Comparison of ENCODE assay signal across 33 cellular contexts in genomic region chr3:90099493-90099892, GRCh38.
DNase-seq lines count a peak whose midpoint lies in the region; ATAC-seq, FAIRE-seq and TF ChIP-seq lines count a peak whose summit lies in the region.
"Had no signal": no experiment of that assay in that cellular context is flagged by ENCODE, and none has a peak within 500 bp of the region (broad histone marks: within the 10 kb centered on the region; RNA-seq: fewer than 3 reads in every experiment).

No MANE protein-coding gene starts in this region.

- H3K9me1 ChIP-seq in IMR-90 (ENCODE audit: insufficient read depth, low read length) (no peaks in the 10 kb centered on the region), K562 (ENCODE audit: control insufficient read depth, insufficient read depth, low read length) (no peaks in the 10 kb centered on the region)

- H3K27ac ChIP-seq in HepG2 (ENCODE audit: extremely low read length, insufficient read depth, low read length) = no peak overlapping the region
- no peak overlapping the region for H3K27ac ChIP-seq in right lobe of liver
- no peak overlapping the region for H3K27ac ChIP-seq in IMR-90 (ENCODE audit: insufficient read depth, low read length)
- no peak overlapping the region for H3K27ac ChIP-seq in K562 (ENCODE audit: extremely low read depth, low read depth, low read length)
- H3K27ac ChIP-seq: 22Rv1; A549; BLaER1; BLaER1 treated with 17β-estradiol and CSF1 and Interleukin-3, amounts not matched to agents 10 nM and 100 nM; C4-2B had no signal

- no peak overlapping the region for H3K4me3 ChIP-seq in HepG2 (replicated peaks in 1 of 3; ENCODE audit: insufficient read depth in 1 of 3, low read depth in 2 of 3, low read length in 3 of 3)
- H3K4me3 ChIP-seq in right lobe of liver = no peak overlapping the region
- no peak overlapping the region for H3K4me3 ChIP-seq in IMR-90 (ENCODE audit: insufficient read depth, low read depth, low read length)
- H3K4me3 ChIP-seq in K562 = no peak overlapping the region
- H3K4me3 ChIP-seq: A549; BLaER1; BLaER1 treated with 17β-estradiol and CSF1 and Interleukin-3, amounts not matched to agents 10 nM and 100 nM had no signal

- WGBS in HepG2 (ENCODE audit: low lambda C conversion rate) = 8% methylated on average over 1 of the region's 1 CpG
- 90% methylated on average over 1 of the region's 1 CpG for WGBS in right lobe of liver (ENCODE audit: insufficient coverage, low coverage, low lambda C conversion rate, missing lambda C conversion rate)
- WGBS in IMR-90 (ENCODE audit: extremely low coverage in 2 of 2, insufficient read length in 1 of 2), 2 experiments = no CpG with 5 or more reads among the region's 1 CpG
- WGBS in K562 (ENCODE audit: insufficient coverage, low coverage, missing lambda C conversion rate) = 8% methylated on average over 1 of the region's 1 CpG

- H4K8ac ChIP-seq in IMR-90 (ENCODE audit: low read depth in 2 of 2, low read length in 2 of 2) = no peak overlapping the region

- H2BK5ac ChIP-seq in IMR-90 (ENCODE audit: low read depth, low read length, poor library complexity, severe bottlenecking) = no peak overlapping the region

- H4K5ac ChIP-seq in IMR-90 (ENCODE audit: low read depth, low read length) = no peak overlapping the region

- TF ChIP-seq RAD21 in HepG2 (CRISPR knock-in tag; IDR thresholded peaks at IDR 0.05) (no peak), IMR-90 (IDR thresholded peaks at IDR 0.05; ENCODE audit: low read length) (no peak), K562 (CRISPR knock-in tag; conservative IDR thresholded peaks at IDR 0.05 in 1 of 2, IDR thresholded peaks at IDR 0.05 in 1 of 2) (no peak)

- no peak overlapping the region for H2BK120ac ChIP-seq in IMR-90 (ENCODE audit: low read depth, low read length)

- H3K4me1 ChIP-seq in HepG2 (ENCODE audit: insufficient read depth, low read length) (no peaks in the 10 kb centered on the region), right lobe of liver (no peaks in the 10 kb centered on the region), IMR-90 (ENCODE audit: control insufficient read depth, insufficient read depth, low read length) (no peaks in the 10 kb centered on the region), K562 (replicated peaks in 1 of 2; ENCODE audit: control insufficient read depth in 2 of 2, insufficient read depth in 2 of 2, low read length in 2 of 2) (no peaks in the 10 kb centered on the region)
- H3K4me1 ChIP-seq: A549; BE2C; BLaER1; BLaER1 treated with 17β-estradiol and CSF1 and Interleukin-3, amounts not matched to agents 10 nM and 100 nM; Caco-2 had no signal

- H3K4me2 ChIP-seq in HepG2 (ENCODE audit: low read depth, low read length) = no peak overlapping the region
- H3K4me2 ChIP-seq in IMR-90 (ENCODE audit: low read depth, low read length) = no peak overlapping the region
- no peak overlapping the region for H3K4me2 ChIP-seq in K562 (ENCODE audit: insufficient read depth, low read length)
- H3K4me2 ChIP-seq: A549; BLaER1; BLaER1 treated with 17β-estradiol and CSF1 and Interleukin-3, amounts not matched to agents 10 nM and 100 nM had no signal

- no peak overlapping the region for H2BK15ac ChIP-seq in IMR-90 (ENCODE audit: low read depth, low read length)

- DNase-seq in HepG2 (ENCODE audit: low spot score) = no peak
- no peak for DNase-seq in right lobe of liver
- DNase-seq in IMR-90 = no peak
- no peak for DNase-seq in K562 (ENCODE audit: extremely low read depth in 1 of 4, low spot score in 3 of 4)
- no peak for DNase-seq in GDM1 (lab: John Stamatoyannopoulos, UW)
- DNase-seq in stimulated activated CD4-positive, alpha-beta T cell treated with anti-CD3 and anti-CD28 coated beads, Interleukin-2, amount 100 ng/mL, for 24 hours = no peak
- DNase-seq: 8988T; ACHN; AML-193; BE2C; C1 segment of cervical spinal cord; Caco-2; Calu3; CD4-positive, alpha-beta memory T cell; CD4-positive, alpha-beta T cell; CD4-positive, CD25-positive, alpha-beta regulatory T cell; CD8-positive, alpha-beta memory T cell; CD8-positive, alpha-beta T cell; COR-L47; DMS 273 treated with DMSO at 0.1 percent for 48 hours; DMS153; DMS53; DMS79; DMS79 treated with DMSO at 0.1 percent for 48 hours; DND-41; EL had no signal

- no peak overlapping the region for H3K56ac ChIP-seq in IMR-90 (ENCODE audit: extremely low read depth, insufficient read depth, low read length)

- H2AK5ac ChIP-seq in IMR-90 (ENCODE audit: low read depth, low read length) = no peak overlapping the region

- no peaks in the 10 kb centered on the region for H3K79me2 ChIP-seq in HepG2 (ENCODE audit: insufficient read depth, low read length)
- H3K79me2 ChIP-seq in K562 (ENCODE audit: control insufficient read depth, insufficient read depth, low read length) = no peaks in the 10 kb centered on the region

- H3K27me3 ChIP-seq in HepG2 (ENCODE audit: control insufficient read depth in 1 of 2, insufficient read depth in 2 of 2, low read length in 2 of 2) (no peaks in the 10 kb centered on the region), right lobe of liver (no peaks in the 10 kb centered on the region), IMR-90 (ENCODE audit: control insufficient read depth, insufficient read depth, low read length) (no peaks in the 10 kb centered on the region), K562 (ENCODE audit: control insufficient read depth in 2 of 2, insufficient read depth in 2 of 2, low read length in 2 of 2) (no peaks in the 10 kb centered on the region)
- H3K27me3 ChIP-seq: BE2C; BLaER1; BLaER1 treated with 17β-estradiol and CSF1 and Interleukin-3, amounts not matched to agents 10 nM and 100 nM had no signal

- H2AK9ac ChIP-seq in IMR-90 (replicated peaks; ENCODE audit: low read depth, low read length, poor library complexity) = no peak overlapping the region

- H3K23ac ChIP-seq in IMR-90 (ENCODE audit: low read depth, low read length) = no peak overlapping the region

- dilution Hi-C loops in IMR-90 (cut with HindIII; ENCODE audit: low sequenced_read_pairs, unreplicated experiment) = no loop called here

- no peaks in the 10 kb centered on the region for H3K9me3 ChIP-seq in HepG2 (ENCODE audit: low read length)
- H3K9me3 ChIP-seq in right lobe of liver = no peaks in the 10 kb centered on the region
- no peaks in the 10 kb centered on the region for H3K9me3 ChIP-seq in IMR-90 (ENCODE audit: control insufficient read depth, insufficient read depth, low read length)
- H3K9me3 ChIP-seq in K562 (replicated peaks; ENCODE audit: control insufficient read depth, insufficient read depth, low read depth, low read length) = no peaks in the 10 kb centered on the region
- H3K9me3 ChIP-seq: A549; BE2C; BLaER1; BLaER1 treated with 17β-estradiol and CSF1 and Interleukin-3, amounts not matched to agents 10 nM and 100 nM; Caco-2 had no signal

- no peak for ATAC-seq in HepG2
- no peak for ATAC-seq in right lobe of liver
- ATAC-seq in IMR-90 (ENCODE audit: low read depth) = no peak
- ATAC-seq in K562 = no peak
- ATAC-seq: A549; CD8-positive, alpha-beta T cell had no signal

- H3K4ac ChIP-seq in IMR-90 (ENCODE audit: low read depth, low read length) = no peak overlapping the region

- TF ChIP-seq CTCF in HepG2 (CRISPR knock-in tag; IDR thresholded peaks at IDR 0.05) = no peak
- TF ChIP-seq CTCF in right lobe of liver (IDR thresholded peaks at IDR 0.05) = no peak
- TF ChIP-seq CTCF in IMR-90 (conservative IDR thresholded peaks at IDR 0.05; ENCODE audit: low read depth, low read length) = no peak
- no peak for TF ChIP-seq CTCF in K562 (IDR thresholded peaks at IDR 0.05 in 2 of 3, conservative IDR thresholded peaks at IDR 0.05 in 1 of 3; ENCODE audit: insufficient read depth in 2 of 3, low read depth in 1 of 3, low read length in 3 of 3)

- BruUV-seq in HepG2 (replicated peaks; lab: Mats Ljungman, UMichigan) = no TSS peak
- BruUV-seq in IMR-90 (replicated peaks; lab: Mats Ljungman, UMichigan) = no TSS peak
- no TSS peak for BruUV-seq in K562 (replicated peaks; lab: Mats Ljungman, UMichigan)

- H2BK20ac ChIP-seq in IMR-90 (ENCODE audit: low read depth, low read length) = no peak overlapping the region

- H3K9ac ChIP-seq in HepG2 (ENCODE audit: insufficient read depth, low read depth, low read length) = no peak overlapping the region
- H3K9ac ChIP-seq in IMR-90 (ENCODE audit: low read depth, low read length) = no peak overlapping the region
- H3K9ac ChIP-seq in K562 (ENCODE audit: insufficient read depth in 1 of 2, low read depth in 2 of 2, low read length in 2 of 2) = no peak overlapping the region
- H3K9ac ChIP-seq: BLaER1; BLaER1 treated with 17β-estradiol and CSF1 and Interleukin-3, amounts not matched to agents 10 nM and 100 nM had no signal

- no peak overlapping the region for H3K18ac ChIP-seq in IMR-90 (ENCODE audit: low read depth, low read length)

- H3K79me1 ChIP-seq in IMR-90 (ENCODE audit: low read depth in 1 of 2, low read length in 2 of 2) = no peaks in the 10 kb centered on the region

- intact Hi-C loops in HepG2 (cut with micrococcal nuclease; ENCODE audit: unreplicated experiment) = no loop called here
- intact Hi-C loops in right lobe of liver (cut with DNase I) = no loop called here
- intact Hi-C loops in IMR-90 (cut with micrococcal nuclease) = loop anchor here (10.0 kb wide), 1 partner anchor 805 kb away; no protein-coding TSS in a partner anchor
- intact Hi-C loops in K562 (cut with micrococcal nuclease) = no loop called here

- no peak for TF ChIP-seq POLR2A in HepG2 (IDR thresholded peaks at IDR 0.05; ENCODE audit: insufficient read depth in 1 of 2, low read depth in 2 of 2, low read length in 2 of 2)
- TF ChIP-seq POLR2A in right lobe of liver (IDR thresholded peaks at IDR 0.05) = no peak
- TF ChIP-seq POLR2A in IMR-90 (IDR thresholded peaks at IDR 0.05; ENCODE audit: low read depth, low read length) = no peak
- TF ChIP-seq POLR2A in K562 (conservative IDR thresholded peaks at IDR 0.05) = no peak

- H4K20me1 ChIP-seq in HepG2 (ENCODE audit: insufficient read depth, low read length) (no peaks in the 10 kb centered on the region), IMR-90 (ENCODE audit: insufficient read depth, low read length) (no peaks in the 10 kb centered on the region), K562 (replicated peaks; ENCODE audit: control insufficient read depth, insufficient read depth, low read length) (no peaks in the 10 kb centered on the region)
- H4K20me1 ChIP-seq: BLaER1; BLaER1 treated with 17β-estradiol and CSF1 and Interleukin-3, amounts not matched to agents 10 nM and 100 nM had no signal

- H3K14ac ChIP-seq in IMR-90 (replicated peaks; ENCODE audit: low read depth, low read length) = no peak overlapping the region

- CTCF ChIA-PET in HepG2 (lab: Yijun Ruan, JAX; ENCODE audit: low intra/inter-chr PET ratio, low total read pairs) (no interaction called here), IMR-90 (lab: Yijun Ruan, JAX) (no interaction called here), K562 (lab: Yijun Ruan, JAX; ENCODE audit: low intra/inter-chr PET ratio) (no interaction called here)

- H2AFZ ChIP-seq in HepG2 (ENCODE audit: low read length) (no peak overlapping the region), IMR-90 (replicated peaks; ENCODE audit: low read length, poor library complexity) (no peak overlapping the region), K562 (ENCODE audit: low read depth, low read length) (no peak overlapping the region)

- TF ChIP-seq EP300 in HepG2 (IDR thresholded peaks at IDR 0.05; ENCODE audit: low read depth in 2 of 2, low read length in 2 of 2) (no peak), HepG2 (CRISPR knock-in tag; IDR thresholded peaks at IDR 0.05; ENCODE audit: borderline replicate concordance) (no peak), K562 (IDR thresholded peaks at IDR 0.05; ENCODE audit: low read length) (no peak)

- POLR2A ChIA-PET in HepG2 (lab: Yijun Ruan, JAX) = no interaction called here
- POLR2A ChIA-PET in IMR-90 (lab: Charles Lee; ENCODE audit: unreplicated experiment) = no interaction called here
- POLR2A ChIA-PET in K562 (lab: Yijun Ruan, JAX) = no interaction called here

- no peak for FAIRE-seq in HepG2 (lab: Jason Lieb, UNC)
- FAIRE-seq in K562 (lab: Jason Lieb, UNC) = no peak
- FAIRE-seq: A204.1, A549, D721Med had no signal

- in situ Hi-C loops in HepG2 (cut with HindIII; ENCODE audit: extremely low pct_ligation_motif_present, low pct_unique_long_range_greater_than_20kb) (no loop called here), IMR-90 (cut with MboI; ENCODE audit: low sequenced_read_pairs) (loop anchor here (10.0 to 25.0 kb wide), 2 partner anchors 88 to 1895 kb away; no protein-coding TSS in a partner anchor), K562 (cut with MboI) (loop anchor here (25.0 kb wide), 1 partner anchor 1887 kb away; no protein-coding TSS in a partner anchor)

- no peak overlapping the region for H4K91ac ChIP-seq in IMR-90 (ENCODE audit: insufficient read depth, low read depth, low read length)

- H3K36me3 ChIP-seq in HepG2 (replicated peaks in 1 of 2; ENCODE audit: control insufficient read depth in 1 of 2, insufficient read depth in 2 of 2, low read length in 2 of 2) (no peaks in the 10 kb centered on the region), right lobe of liver (no peaks in the 10 kb centered on the region), IMR-90 (ENCODE audit: control insufficient read depth, insufficient read depth, low read length) (no peaks in the 10 kb centered on the region), K562 (ENCODE audit: control insufficient read depth, insufficient read depth, low read length) (no peaks in the 10 kb centered on the region)
- H3K36me3 ChIP-seq: BE2C; BLaER1; BLaER1 treated with 17β-estradiol and CSF1 and Interleukin-3, amounts not matched to agents 10 nM and 100 nM had no signal

Comparison
In these comparisons a context has a peak if more than half of its experiments do, and no peak if none do; other contexts are left out.
1. Of the 241 proteins assayed by ChIP-seq in both HepG2 and K562: peak only in HepG2: MAFF and MAFK; only in K562: none; in both: none; in neither: 239.